ENCODE assay signal across 18 cellular contexts in genomic region chr10:93392111-93392510, GRCh38.
DNase-seq lines count a peak whose midpoint lies in the region; ATAC-seq and TF ChIP-seq lines count a peak whose summit lies in the region.
"Had no signal": no experiment of that assay in that cellular context is flagged by ENCODE, and none has a peak within 500 bp of the region (broad histone marks: within the 10 kb centered on the region; RNA-seq: fewer than 3 reads in every experiment).

No MANE protein-coding gene starts in this region.

- DNase-seq in EH (ENCODE audit: low read depth) (peak; percentile 61), Karpas-422 (no peak), OCI-M1 (lab: John Stamatoyannopoulos, UW) (peak; percentile 34), chondrocyte (ENCODE audit: low spot score) (no peak), SKM-1 treated with dmso at 0.1 percent for 144 hours (lab: John Stamatoyannopoulos, UW; ENCODE audit: unreplicated experiment) (no peak), HuH-7.5 (ENCODE audit: low spot score) (no peak)
- DNase-seq: MG63, NCI-H1930, NCI-H2171, NCI-H446 treated with DMSO at 0.1 percent for 48 hours, NCI-H82, SW 1271 had no signal

- H3K4me3 Mint-ChIP-seq in chondrocyte (ENCODE audit: unreplicated experiment) = no peak overlapping the region
- no peak overlapping the region for H3K4me3 Mint-ChIP-seq in activated T-helper 17 cell treated with anti-CD3 and anti-CD28 coated beads, Interleukin-2, amount 50 U/mL, for 72 hours

- no peaks in the 10 kb centered on the region for H3K27me3 Mint-ChIP-seq in chondrocyte (ENCODE audit: low read depth)
- no peaks in the 10 kb centered on the region for H3K27me3 Mint-ChIP-seq in activated T-helper 17 cell treated with anti-CD3 and anti-CD28 coated beads, Interleukin-2, amount 50 U/mL, for 72 hours

- peaks cover 49% of the 10 kb centered on the region for H3K4me1 Mint-ChIP-seq in chondrocyte (ENCODE audit: low read depth)
- peaks cover 8% of the 10 kb centered on the region for H3K4me1 Mint-ChIP-seq in activated T-helper 17 cell treated with anti-CD3 and anti-CD28 coated beads, Interleukin-2, amount 50 U/mL, for 72 hours

- ATAC-seq in activated T-helper 17 cell treated with anti-CD3 and anti-CD28 coated beads, Interleukin-2, amount 50 U/mL, for 72 hours (replicated peaks) = no peak
- ATAC-seq in GM18520 (IDR thresholded peaks at IDR 0.05; ENCODE audit: unreplicated experiment) = no peak
- ATAC-seq: A549 had no signal

- no peak overlapping the region for H2AFZ ChIP-seq in Karpas-422 (ENCODE audit: low read length)

- peaks cover 47% of the 10 kb centered on the region for H3K4me1 ChIP-seq in Karpas-422 (ENCODE audit: low read length)

- no peak overlapping the region for H3K4me3 ChIP-seq in Karpas-422 (ENCODE audit: low read length)
- H3K4me3 ChIP-seq: A549; BLaER1 treated with 17β-estradiol and CSF1 and Interleukin-3, amounts not matched to agents 10 nM and 100 nM; MG63; SJSA1 had no signal

- H4K20me1 ChIP-seq in Karpas-422 (ENCODE audit: insufficient read depth, low read depth, low read length) = no peaks in the 10 kb centered on the region
- H4K20me1 ChIP-seq: BLaER1 treated with 17β-estradiol and CSF1 and Interleukin-3, amounts not matched to agents 10 nM and 100 nM had no signal

- no peaks in the 10 kb centered on the region for H3K79me2 ChIP-seq in Karpas-422 (ENCODE audit: low read length)

- no peaks in the 10 kb centered on the region for H3K9me2 ChIP-seq in Karpas-422 (replicated peaks; ENCODE audit: insufficient read depth, low read length)

- peak overlapping the region; percentile 91 for H3K27ac ChIP-seq in Karpas-422 (ENCODE audit: low read length)
- H3K27ac ChIP-seq: A549, KMS-11, SJSA1 had no signal

- H3K9me3 Mint-ChIP-seq in chondrocyte (ENCODE audit: low read depth) = no peaks in the 10 kb centered on the region
- H3K9me3 Mint-ChIP-seq in activated T-helper 17 cell treated with anti-CD3 and anti-CD28 coated beads, Interleukin-2, amount 50 U/mL, for 72 hours = no peaks in the 10 kb centered on the region

- no peaks in the 10 kb centered on the region for H3K9me3 ChIP-seq in Karpas-422 (ENCODE audit: low read length)
- H3K9me3 ChIP-seq: A549; BLaER1 treated with 17β-estradiol and CSF1 and Interleukin-3, amounts not matched to agents 10 nM and 100 nM; MG63; SJSA1 had no signal

- H3K9ac ChIP-seq in Karpas-422 (ENCODE audit: low read length) = no peak overlapping the region
- H3K9ac ChIP-seq: KMS-11 had no signal

- no peaks in the 10 kb centered on the region for H3K27me3 ChIP-seq in Karpas-422 (ENCODE audit: low read length)
- H3K27me3 ChIP-seq: BLaER1 treated with 17β-estradiol and CSF1 and Interleukin-3, amounts not matched to agents 10 nM and 100 nM; MG63; SJSA1 had no signal

- H3K4me2 ChIP-seq in Karpas-422 (ENCODE audit: low read depth, low read length, poor library complexity, severe bottlenecking) = no peak overlapping the region
- H3K4me2 ChIP-seq: A549, KMS-11 had no signal

- H3K27ac Mint-ChIP-seq in chondrocyte (ENCODE audit: unreplicated experiment) = peak overlapping the region; percentile 33
- H3K27ac Mint-ChIP-seq in activated T-helper 17 cell treated with anti-CD3 and anti-CD28 coated beads, Interleukin-2, amount 50 U/mL, for 72 hours = no peak overlapping the region

- H3K36me3 Mint-ChIP-seq in chondrocyte (ENCODE audit: low read depth) = peaks cover 48% of the 10 kb centered on the region
- H3K36me3 Mint-ChIP-seq in activated T-helper 17 cell treated with anti-CD3 and anti-CD28 coated beads, Interleukin-2, amount 50 U/mL, for 72 hours (ENCODE audit: low read depth) = peaks cover 30% of the 10 kb centered on the region

- TF ChIP-seq CTCF in chondrocyte (IDR thresholded peaks at IDR 0.05) = no peak

- H3K36me3 ChIP-seq in Karpas-422 (ENCODE audit: insufficient read depth, low read length) = no peaks in the 10 kb centered on the region

Comparison
In these comparisons a context has a peak if more than half of its experiments do, and no peak if none do; other contexts are left out.
1. DNase-seq: peak in EH (single experiment) and OCI-M1 (single experiment); none in Karpas-422 (single experiment), chondrocyte (single experiment), SKM-1 treated with dmso at 0.1 percent for 144 hours (single experiment) and HuH-7.5 (single experiment).